27 cellular contexts compared by ENCODE assay signal in genomic region chr13:89520468-89520867, GRCh38.
"Had no signal": no experiment of that assay in that cellular context is flagged by ENCODE, and none has a peak within 500 bp of the region (broad histone marks: within the 10 kb centered on the region; RNA-seq: fewer than 3 reads in every experiment).

No MANE protein-coding gene starts in this region.

- H3K27ac Mint-ChIP-seq: activated naive CD8-positive, alpha-beta T cell treated with anti-CD3 and anti-CD28 coated beads for 36 hours; brain; nephron; progenitor cell of endocrine pancreas; stimulated activated naive CD8-positive, alpha-beta T cell treated with anti-CD3 and anti-CD28 coated beads, Interleukin-15, Interleukin-2, amounts not matched to agents 100 ng/mL and 50 ng/mL, for 24 hours; type B pancreatic cell had no signal

- H3K27ac ChIP-seq: adrenal gland, esophagus muscularis mucosa, left ventricle myocardium inferior, skin epidermis, thoracic aorta, uterus, VCaP had no signal

- H3K4me1 ChIP-seq: adrenal gland, esophagus muscularis mucosa, left ventricle myocardium inferior, uterus had no signal

- H3K4me1 Mint-ChIP-seq: activated naive CD8-positive, alpha-beta T cell treated with anti-CD3 and anti-CD28 coated beads for 36 hours; brain; nephron had no signal

- ATAC-seq: sciatic nerve had no signal

- H3K9me3 ChIP-seq: adrenal gland, esophagus muscularis mucosa, thoracic aorta, uterus had no signal

- H3K27me3 ChIP-seq: adrenal gland, esophagus muscularis mucosa, uterus had no signal

- H3K9me3 Mint-ChIP-seq: activated naive CD8-positive, alpha-beta T cell treated with anti-CD3 and anti-CD28 coated beads for 36 hours; brain; nephron had no signal

- H3K36me3 Mint-ChIP-seq: activated naive CD8-positive, alpha-beta T cell treated with anti-CD3 and anti-CD28 coated beads for 36 hours; brain; type B pancreatic cell had no signal

- H3K4me3 Mint-ChIP-seq: activated naive CD8-positive, alpha-beta T cell treated with anti-CD3 and anti-CD28 coated beads for 36 hours; brain; nephron; stimulated activated naive CD8-positive, alpha-beta T cell treated with anti-CD3 and anti-CD28 coated beads, Interleukin-15, Interleukin-2, amounts not matched to agents 100 ng/mL and 50 ng/mL, for 24 hours; type B pancreatic cell had no signal

- H3K4me3 ChIP-seq: adrenal gland, esophagus muscularis mucosa, left ventricle myocardium inferior, lung, skin epidermis, thoracic aorta, uterus had no signal

- DNase-seq: activated CD4-positive, alpha-beta T cell treated with anti-CD3 and anti-CD28 coated beads for 48 hours; activated CD4-positive, alpha-beta T cell treated with anti-CD3 and anti-CD28 coated beads, Interleukin-2, amount 50 U/mL, for 48 hours; activated CD8-positive, alpha-beta memory T cell treated with anti-CD3 and anti-CD28 coated beads for 24 hours; activated effector memory CD4-positive, alpha-beta T cell treated with Interleukin-2 at 50 U/mL for 16 hours; activated naive CD4-positive, alpha-beta T cell treated with Interleukin-2 at 50 U/mL for 16 hours; activated naive CD8-positive, alpha-beta T cell treated with anti-CD3 and anti-CD28 coated beads for 36 hours; adrenal gland; aorta; caudate nucleus; foreskin melanocyte; kidney glomerular epithelial cell; left ventricle myocardium inferior; retina; stimulated activated CD4-positive, alpha-beta T cell treated with anti-CD3 and anti-CD28 coated beads, Interleukin-12 subunit alpha, Interleukin-12 subunit beta, amount 100 ng/mL, for 4 hours; stimulated activated CD4-positive, alpha-beta T cell treated with anti-CD3 and anti-CD28 coated beads, Interleukin-4, amount 100 ng/mL, for 1 hour; uterus had no signal

- H3K27me3 Mint-ChIP-seq: activated naive CD8-positive, alpha-beta T cell treated with anti-CD3 and anti-CD28 coated beads for 36 hours; progenitor cell of endocrine pancreas; stimulated activated naive CD8-positive, alpha-beta T cell treated with anti-CD3 and anti-CD28 coated beads, Interleukin-15, Interleukin-2, amounts not matched to agents 100 ng/mL and 50 ng/mL, for 24 hours; type B pancreatic cell had no signal

- H3K36me3 ChIP-seq: adrenal gland, esophagus muscularis mucosa, left ventricle myocardium inferior, thoracic aorta, uterus had no signal
